Comparison of ENCODE assay signal across 11 cellular contexts in genomic region chr6:121491576-121491975, GRCh38. TPM values are rescaled to one million over a fixed set of nuclear protein-coding genes. Genes with fewer than 3 reads are reported as not detected.
"Had no signal": no experiment of that assay in that cellular context is flagged by ENCODE, and none has a peak within 500 bp of the region (broad histone marks: within the 10 kb centered on the region; RNA-seq: fewer than 3 reads in every experiment).

No MANE protein-coding gene starts in this region.

- H3K27me3 ChIP-seq: colonic mucosa, gastrocnemius medialis, heart right ventricle, stomach, tibial artery, uterus had no signal

- H3K4me3 ChIP-seq: colonic mucosa, gastrocnemius medialis, heart right ventricle, stomach, tibial artery, uterus had no signal

- H3K9me3 Mint-ChIP-seq: neural crest cell had no signal

- H3K9me3 ChIP-seq: colonic mucosa, gastrocnemius medialis, heart right ventricle, stomach, tibial artery, uterus had no signal

- H3K4me1 ChIP-seq: colonic mucosa, gastrocnemius medialis, heart right ventricle, uterus had no signal

- H3K4me3 Mint-ChIP-seq: activated CD8-positive, alpha-beta T cell treated with anti-CD3 and anti-CD28 coated beads, Interleukin-2, amount 10 ng/mL, durations not matched to agents 7 days and 5 days; neural crest cell had no signal

- H3K27ac Mint-ChIP-seq: activated CD8-positive, alpha-beta T cell treated with anti-CD3 and anti-CD28 coated beads, Interleukin-2, amount 10 ng/mL, durations not matched to agents 7 days and 5 days had no signal

- H3K36me3 ChIP-seq: colonic mucosa, gastrocnemius medialis, heart right ventricle, stomach, tibial artery, uterus had no signal

- DNase-seq: activated CD8-positive, alpha-beta memory T cell treated with anti-CD3 and anti-CD28 coated beads, Interleukin-2, amount 50 U/mL, for 48 hours; activated CD8-positive, alpha-beta T cell treated with anti-CD3 and anti-CD28 coated beads, Interleukin-2, amount 10 ng/mL, durations not matched to agents 7 days and 5 days; colonic mucosa; effector CD8-positive, alpha-beta T cell; gastrocnemius medialis; heart right ventricle; stomach; T-helper 9 cell; tibial artery; uterus had no signal

- H3K27ac ChIP-seq: colonic mucosa, gastrocnemius medialis, heart right ventricle, stomach had no signal

- ATAC-seq: activated CD8-positive, alpha-beta T cell treated with anti-CD3 and anti-CD28 coated beads, Interleukin-2, amount 10 ng/mL, durations not matched to agents 7 days and 5 days; gastrocnemius medialis; heart right ventricle had no signal

RNA-seq across cellular contexts. Expression of gene GJA1, which starts 56.1 kb away (rescaled TPM):
- total RNA-seq: activated CD8-positive, alpha-beta T cell treated with anti-CD3 and anti-CD28 coated beads, Interleukin-2, amount 10 ng/mL, durations not matched to agents 7 days and 5 days had no signal
